ENCODE assay signal across 16 cellular contexts in genomic region chr6:117487831-117488230, GRCh38.
DNase-seq lines count a peak whose midpoint lies in the region; FAIRE-seq and TF ChIP-seq lines count a peak whose summit lies in the region.
"Had no signal": no experiment of that assay in that cellular context is flagged by ENCODE, and none has a peak within 500 bp of the region (broad histone marks: within the 10 kb centered on the region; RNA-seq: fewer than 3 reads in every experiment).

No MANE protein-coding gene starts in this region.

- no peak for FAIRE-seq in RCC 7860 (lab: Jason Lieb, UNC)
- FAIRE-seq: GM12878, HTR-8/SVneo, K562 had no signal

- DNase-seq in AG08395 (ENCODE audit: low spot score) (peak; percentile 31), ELR (ENCODE audit: low read depth) (peak; percentile 83), amniotic epithelial cell (ENCODE audit: low read depth) (peak; percentile 68), fibroblast of pulmonary artery (ENCODE audit: low read depth) (peak; percentile 83), SHP77 treated with DMSO at 0.1 percent for 48 hours (lab: John Stamatoyannopoulos, UW) (no peak), NCI-H510A treated with DMSO at 0.1 percent for 48 hours (lab: John Stamatoyannopoulos, UW) (no peak), RCC 7860 (ENCODE audit: low spot score) (no peak)
- DNase-seq in activated naive CD4-positive, alpha-beta T cell treated with anti-CD3 and anti-CD28 coated beads, Interleukin-2, amount 50 U/mL, for 16 hours: no peak
- DNase-seq: NCI-H1092, NCI-H2107, NCI-H226, NCI-H526 treated with DMSO at 0.1 percent for 48 hours, OCI-M1 had no signal

- no peak overlapping the region for H3K4me3 ChIP-seq in fibroblast of pulmonary artery (replicated peaks; ENCODE audit: low read depth, low read length)
- H3K4me3 ChIP-seq: GM12878, K562 had no signal

- no peak for TF ChIP-seq CTCF in fibroblast of pulmonary artery (IDR thresholded peaks at IDR 0.05; ENCODE audit: low read length, missing control alignments)

Comparison
In these comparisons a context has a peak if more than half of its experiments do, and no peak if none do; other contexts are left out.
1. DNase-seq: peak in AG08395 (single experiment), ELR (single experiment), amniotic epithelial cell (single experiment) and fibroblast of pulmonary artery (single experiment); none in activated naive CD4-positive, alpha-beta T cell treated with anti-CD3 and anti-CD28 coated beads, Interleukin-2, amount 50 U/mL, for 16 hours (single experiment), SHP77 treated with DMSO at 0.1 percent for 48 hours (single experiment), NCI-H510A treated with DMSO at 0.1 percent for 48 hours (single experiment) and RCC 7860 (single experiment).